24 cellular contexts compared by ENCODE assay signal in genomic region chrX:94676285-94676684, GRCh38.
"Had no signal": no experiment of that assay in that cellular context is flagged by ENCODE, and none has a peak within 500 bp of the region (broad histone marks: within the 10 kb centered on the region; RNA-seq: fewer than 3 reads in every experiment).

No MANE protein-coding gene starts in this region.

- H3K4me3 Mint-ChIP-seq: activated T-cell treated with anti-CD3 and anti-CD28 coated beads, Interleukin-2, amount 50 U/mL, for 72 hours; natural killer cell treated with Interleukin-12 subunit alpha and Interleukin-12 subunit beta and Interleukin-15 and Interleukin-18, amount 100 ng/mL, for 72 hours had no signal

- H3K36me3 ChIP-seq: brain microvascular endothelial cell, colonic mucosa, lower lobe of right lung, prostate gland, right atrium auricular region, thyroid gland had no signal

- H3K4me1 ChIP-seq: colonic mucosa, lower lobe of right lung, prostate gland, right atrium auricular region, thyroid gland had no signal

- ATAC-seq: activated T-cell treated with anti-CD3 and anti-CD28 coated beads, Interleukin-2, amount 50 U/mL, for 72 hours; lower lobe of right lung; natural killer cell treated with Interleukin-12 subunit alpha and Interleukin-12 subunit beta and Interleukin-15 and Interleukin-18, amount 100 ng/mL, for 72 hours had no signal

- H3K27me3 Mint-ChIP-seq: natural killer cell treated with Interleukin-12 subunit alpha and Interleukin-12 subunit beta and Interleukin-15 and Interleukin-18, amount 100 ng/mL, for 72 hours had no signal

- H3K27me3 ChIP-seq: brain microvascular endothelial cell, colonic mucosa, right atrium auricular region, thyroid gland had no signal

- H3K27ac ChIP-seq: brain microvascular endothelial cell, colonic mucosa, lower lobe of right lung, prostate gland, right atrium auricular region, thyroid gland had no signal

- H3K36me3 Mint-ChIP-seq: natural killer cell treated with Interleukin-12 subunit alpha and Interleukin-12 subunit beta and Interleukin-15 and Interleukin-18, amount 100 ng/mL, for 72 hours had no signal

- DNase-seq: activated CD4-positive, alpha-beta T cell treated with anti-CD3 and anti-CD28 coated beads for 1 hour; activated CD4-positive, alpha-beta T cell treated with anti-CD3 and anti-CD28 coated beads, Interleukin-2, amount 50 U/mL, for 4 hours; activated effector memory CD4-positive, alpha-beta T cell treated with anti-CD3 and anti-CD28 coated beads, Interleukin-2, amount 50 U/mL, for 16 hours; activated naive CD4-positive, alpha-beta T cell treated with anti-CD3 and anti-CD28 coated beads, Interleukin-2, amount 50 U/mL, for 16 hours; activated T-cell treated with anti-CD3 and anti-CD28 coated beads, Interleukin-2, amount 50 U/mL, for 72 hours; aorta; brain microvascular endothelial cell; central memory CD4-positive, alpha-beta T cell; colonic mucosa; foreskin melanocyte; glutamatergic neuron; hippocampal formation; islet precursor cell; lower lobe of right lung; occipital lobe; stimulated activated CD4-positive, alpha-beta T cell treated with anti-CD3 and anti-CD28 coated beads, Interleukin-12 subunit alpha, Interleukin-12 subunit beta, amount 100 ng/mL, for 4 hours; stimulated activated CD4-positive, alpha-beta T cell treated with anti-CD3 and anti-CD28 coated beads, Interleukin-1b, Interleukin-23, amount 100 ng/mL, for 48 hours; stimulated activated CD8-positive, alpha-beta memory T cell treated with anti-CD3 and anti-CD28 coated beads, Interleukin-4, amount 100 ng/mL, for 48 hours; stimulated activated naive CD4-positive, alpha-beta T cell treated with Interleukin-2 at 50 U/mL for 16 hours; T-helper 9 cell; thyroid gland had no signal

- H3K27ac Mint-ChIP-seq: activated T-cell treated with anti-CD3 and anti-CD28 coated beads, Interleukin-2, amount 50 U/mL, for 72 hours; natural killer cell treated with Interleukin-12 subunit alpha and Interleukin-12 subunit beta and Interleukin-15 and Interleukin-18, amount 100 ng/mL, for 72 hours had no signal

- H3K4me3 ChIP-seq: colonic mucosa, lower lobe of right lung, prostate gland, right atrium auricular region, thyroid gland had no signal

- H3K9me3 ChIP-seq: colonic mucosa, lower lobe of right lung, prostate gland, right atrium auricular region, thyroid gland had no signal
